In genomic region chr15:35305906-35306305, GRCh38 we compare ENCODE assay signal across 13 cellular contexts.
A peak's percentile ranks its signal among the peaks of the same experiment; 100 is the strongest.
DNase-seq lines count a peak whose midpoint lies in the region; ATAC-seq and TF ChIP-seq lines count a peak whose summit lies in the region.
"Had no signal": no experiment of that assay in that cellular context is flagged by ENCODE, and none has a peak within 500 bp of the region (broad histone marks: within the 10 kb centered on the region; RNA-seq: fewer than 3 reads in every experiment).

No MANE protein-coding gene starts in this region.

- DNase-seq in AG08395 (ENCODE audit: low spot score) (peak; percentile 36), HT1080 (ENCODE audit: low read depth) (peak; percentile 48), cerebellar cortex (ENCODE audit: low spot score) (peak; percentile 92), mesothelial cell of epicardium (ENCODE audit: low spot score in 2 of 2, unreplicated experiment in 2 of 2) (no peak), hippocampal formation (lab: John Stamatoyannopoulos, UW) (no peak), NCI-H524 treated with DMSO at 0.1 percent for 48 hours (lab: John Stamatoyannopoulos, UW) (no peak)
- DNase-seq in activated naive CD4-positive, alpha-beta T cell (lab: John Stamatoyannopoulos, UW), result no peak
- DNase-seq in stimulated activated naive CD8-positive, alpha-beta T cell treated with anti-CD3 and anti-CD28 coated beads, Interleukin-15, amount 100 ng/mL, for 72 hours, result no peak
- DNase-seq: activated CD4-positive, CD25-positive, alpha-beta regulatory T cell treated with anti-CD3 and anti-CD28 coated beads, Interleukin-2, amount 50 U/mL, for 72 hours; activated naive CD8-positive, alpha-beta T cell treated with anti-CD3 and anti-CD28 coated beads, Interleukin-2, amount 10 ng/mL, durations not matched to agents 7 days and 5 days; CD4-positive, alpha-beta memory T cell; NCI-H1694; stimulated activated CD4-positive, alpha-beta T cell treated with anti-CD3 and anti-CD28 coated beads, Interleukin-4, amount 100 ng/mL, for 1 hour had no signal

- H3K27me3 Mint-ChIP-seq in mesothelial cell of epicardium (ENCODE audit: low read depth), result no peaks in the 10 kb centered on the region
- no peaks in the 10 kb centered on the region for H3K27me3 Mint-ChIP-seq in stimulated activated naive CD8-positive, alpha-beta T cell treated with anti-CD3 and anti-CD28 coated beads, Interleukin-15, amount 100 ng/mL, for 72 hours
- H3K27me3 Mint-ChIP-seq: CD4-positive, alpha-beta memory T cell had no signal

- TF ChIP-seq CTCF in mesothelial cell of epicardium (IDR thresholded peaks at IDR 0.05; ENCODE audit: unreplicated experiment), result no peak

- H3K4me1 Mint-ChIP-seq in mesothelial cell of epicardium, result peaks cover 69% of the 10 kb centered on the region
- no peaks in the 10 kb centered on the region for H3K4me1 Mint-ChIP-seq in stimulated activated naive CD8-positive, alpha-beta T cell treated with anti-CD3 and anti-CD28 coated beads, Interleukin-15, amount 100 ng/mL, for 72 hours
- H3K4me1 Mint-ChIP-seq: activated naive CD8-positive, alpha-beta T cell treated with anti-CD3 and anti-CD28 coated beads, Interleukin-2, amount 10 ng/mL, durations not matched to agents 7 days and 5 days; CD4-positive, alpha-beta memory T cell had no signal

- no peak overlapping the region for H3K4me3 Mint-ChIP-seq in mesothelial cell of epicardium
- no peak overlapping the region for H3K4me3 Mint-ChIP-seq in stimulated activated naive CD8-positive, alpha-beta T cell treated with anti-CD3 and anti-CD28 coated beads, Interleukin-15, amount 100 ng/mL, for 72 hours
- H3K4me3 Mint-ChIP-seq: activated naive CD8-positive, alpha-beta T cell treated with anti-CD3 and anti-CD28 coated beads, Interleukin-2, amount 10 ng/mL, durations not matched to agents 7 days and 5 days; CD4-positive, alpha-beta memory T cell had no signal

- ATAC-seq in stimulated activated naive CD8-positive, alpha-beta T cell treated with anti-CD3 and anti-CD28 coated beads, Interleukin-15, amount 100 ng/mL, for 72 hours, result no peak

- H3K27ac Mint-ChIP-seq in mesothelial cell of epicardium, result peak overlapping the region; percentile 98
- no peak overlapping the region for H3K27ac Mint-ChIP-seq in stimulated activated naive CD8-positive, alpha-beta T cell treated with anti-CD3 and anti-CD28 coated beads, Interleukin-15, amount 100 ng/mL, for 72 hours
- H3K27ac Mint-ChIP-seq: activated naive CD8-positive, alpha-beta T cell treated with anti-CD3 and anti-CD28 coated beads, Interleukin-2, amount 10 ng/mL, durations not matched to agents 7 days and 5 days; CD4-positive, alpha-beta memory T cell had no signal

- no peaks in the 10 kb centered on the region for H3K36me3 Mint-ChIP-seq in mesothelial cell of epicardium
- H3K36me3 Mint-ChIP-seq: activated naive CD8-positive, alpha-beta T cell treated with anti-CD3 and anti-CD28 coated beads, Interleukin-2, amount 10 ng/mL, durations not matched to agents 7 days and 5 days; CD4-positive, alpha-beta memory T cell had no signal

- H3K9me3 Mint-ChIP-seq in mesothelial cell of epicardium, result no peaks in the 10 kb centered on the region
- H3K9me3 Mint-ChIP-seq in stimulated activated naive CD8-positive, alpha-beta T cell treated with anti-CD3 and anti-CD28 coated beads, Interleukin-15, amount 100 ng/mL, for 72 hours, result no peaks in the 10 kb centered on the region
- H3K9me3 Mint-ChIP-seq: activated naive CD8-positive, alpha-beta T cell treated with anti-CD3 and anti-CD28 coated beads, Interleukin-2, amount 10 ng/mL, durations not matched to agents 7 days and 5 days; CD4-positive, alpha-beta memory T cell had no signal

Comparison
In these comparisons a context has a peak if more than half of its experiments do, and no peak if none do; other contexts are left out.
1. DNase-seq: peak in AG08395 (single experiment), HT1080 (single experiment) and cerebellar cortex (single experiment); none in mesothelial cell of epicardium (0 of 2), activated naive CD4-positive, alpha-beta T cell (0 of 4), hippocampal formation (0 of 2), stimulated activated naive CD8-positive, alpha-beta T cell treated with anti-CD3 and anti-CD28 coated beads, Interleukin-15, amount 100 ng/mL, for 72 hours (0 of 2) and NCI-H524 treated with DMSO at 0.1 percent for 48 hours (single experiment).